Comparison of ENCODE assay signal across 14 cellular contexts in the genomic region with DNA sequence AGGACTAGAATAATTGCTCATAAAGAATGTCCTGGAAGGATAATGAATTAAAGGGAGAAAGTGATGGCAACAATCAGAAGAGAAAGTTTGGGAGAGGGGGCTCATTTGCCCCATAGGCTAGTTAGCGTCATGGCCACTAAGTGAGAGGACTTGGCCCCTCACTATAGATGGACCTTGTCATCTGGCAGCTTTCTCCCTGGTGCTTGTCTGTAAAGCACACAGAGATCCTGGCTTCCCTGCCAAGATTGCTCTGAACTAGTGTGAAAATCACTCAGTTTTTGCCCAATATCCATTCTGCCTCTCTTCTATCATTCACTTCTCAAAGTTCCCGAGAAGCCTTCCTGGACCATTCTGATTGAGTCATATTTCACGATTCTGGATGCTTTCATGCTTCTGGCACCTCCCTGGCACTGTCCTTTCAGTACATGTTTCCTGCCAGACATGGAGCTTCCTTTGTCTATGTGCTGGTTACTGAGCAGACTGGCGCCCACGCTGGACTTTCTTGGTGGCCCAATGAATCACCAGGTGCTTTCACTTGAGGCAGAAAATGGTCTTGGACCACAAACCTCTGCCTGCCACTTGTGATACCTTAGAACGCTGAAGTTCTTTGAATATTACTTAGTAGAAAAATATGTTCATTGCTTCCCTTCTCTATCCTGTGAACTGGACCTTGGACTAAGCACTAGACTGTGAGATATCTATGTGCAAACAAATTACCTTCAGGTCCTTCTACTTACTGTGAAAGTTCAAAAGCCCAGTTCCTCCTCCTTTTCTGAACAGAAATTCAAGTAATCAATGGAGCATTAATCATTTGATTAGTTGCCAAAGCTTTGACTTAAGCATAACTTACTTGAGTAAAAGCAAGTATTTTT.
DNase-seq lines count a peak whose midpoint lies in the region; ATAC-seq and TF ChIP-seq lines count a peak whose summit lies in the region.
"Had no signal": no experiment of that assay in that cellular context is flagged by ENCODE, and none has a peak within 500 bp of the region (broad histone marks: within the 10 kb centered on the region; RNA-seq: fewer than 3 reads in every experiment).

No MANE protein-coding gene starts in this region.

- no peak overlapping the region for H3K4me3 Mint-ChIP-seq in activated CD4-positive, alpha-beta T cell treated with anti-CD3 and anti-CD28 coated beads for 36 hours
- H3K4me3 Mint-ChIP-seq in T-helper 17 cell (no peak overlapping the region), endodermal cell (no peak overlapping the region)
- H3K4me3 Mint-ChIP-seq: mesothelial cell of epicardium had no signal

- H3K27me3 Mint-ChIP-seq in activated CD4-positive, alpha-beta T cell treated with anti-CD3 and anti-CD28 coated beads for 36 hours = no peaks in the 10 kb centered on the region
- peaks cover 12% of the 10 kb centered on the region for H3K27me3 Mint-ChIP-seq in T-helper 17 cell
- H3K27me3 Mint-ChIP-seq in endodermal cell (ENCODE audit: insufficient read depth) = no peaks in the 10 kb centered on the region

- TF ChIP-seq CTCF in fibroblast of mammary gland (conservative IDR thresholded peaks at IDR 0.05; ENCODE audit: control insufficient read depth, insufficient read depth, low read depth, low read length) = no peak
- TF ChIP-seq CTCF in endodermal cell (conservative IDR thresholded peaks at IDR 0.05) = no peak

- no peak overlapping the region for H3K4me3 ChIP-seq in fibroblast of mammary gland (ENCODE audit: control insufficient read depth, low read depth, low read length)
- H3K4me3 ChIP-seq in endodermal cell (ENCODE audit: low read length) = no peak overlapping the region

- H3K9ac ChIP-seq in endodermal cell (ENCODE audit: extremely low read depth, low read length, poor library complexity, severe bottlenecking) = no peak overlapping the region

- POLR2A ChIA-PET in activated CD4-positive, alpha-beta T cell treated with anti-CD3 and anti-CD28 coated beads for 36 hours (lab: Charles Lee) = no interaction called here

- no peaks in the 10 kb centered on the region for H3K36me3 ChIP-seq in endodermal cell (ENCODE audit: control insufficient read depth, insufficient read depth, low read length)

- no peak overlapping the region for H3K27ac ChIP-seq in endodermal cell (ENCODE audit: low read depth, low read length)
- H3K27ac ChIP-seq: epithelial cell of prostate had no signal

- peaks cover 7% of the 10 kb centered on the region for H3K4me1 ChIP-seq in endodermal cell (ENCODE audit: control insufficient read depth, insufficient read depth, low read length)

- peak; percentile 78 for ATAC-seq in activated CD4-positive, alpha-beta T cell treated with anti-CD3 and anti-CD28 coated beads for 36 hours
- ATAC-seq in T-helper 17 cell = peak; percentile 32

- no peaks in the 10 kb centered on the region for H3K9me3 ChIP-seq in T-helper 17 cell (ENCODE audit: control insufficient read depth, low read length, poor library complexity, severe bottlenecking)
- no peaks in the 10 kb centered on the region for H3K9me3 ChIP-seq in endodermal cell (ENCODE audit: control insufficient read depth, low read length)

- H3K27ac Mint-ChIP-seq in activated CD4-positive, alpha-beta T cell treated with anti-CD3 and anti-CD28 coated beads for 36 hours = peak overlapping the region; percentile 10
- no peak overlapping the region for H3K27ac Mint-ChIP-seq in T-helper 17 cell
- H3K27ac Mint-ChIP-seq in endodermal cell = no peak overlapping the region
- H3K27ac Mint-ChIP-seq: mesothelial cell of epicardium had no signal

- H3K4me1 Mint-ChIP-seq in activated CD4-positive, alpha-beta T cell treated with anti-CD3 and anti-CD28 coated beads for 36 hours = peaks cover 74% of the 10 kb centered on the region
- H3K4me1 Mint-ChIP-seq in T-helper 17 cell (peaks cover 27% of the 10 kb centered on the region), endodermal cell (peaks cover 25% of the 10 kb centered on the region)
- H3K4me1 Mint-ChIP-seq: mesothelial cell of epicardium had no signal

- no peaks in the 10 kb centered on the region for H3K36me3 Mint-ChIP-seq in activated CD4-positive, alpha-beta T cell treated with anti-CD3 and anti-CD28 coated beads for 36 hours (ENCODE audit: low read depth)
- H3K36me3 Mint-ChIP-seq in T-helper 17 cell (ENCODE audit: low read depth) (peaks cover 2% of the 10 kb centered on the region), endodermal cell (ENCODE audit: low read depth) (no peaks in the 10 kb centered on the region)
- H3K36me3 Mint-ChIP-seq: mesothelial cell of epicardium had no signal

- CTCF ChIA-PET in activated CD4-positive, alpha-beta T cell treated with anti-CD3 and anti-CD28 coated beads for 36 hours (lab: Charles Lee) = interaction anchor here (1.0 to 2.5 kb wide), 2 partner anchors 12 to 175 kb away, joined by 3 to 12 read pairs; no protein-coding TSS in a partner anchor

- intact Hi-C loops in activated CD4-positive, alpha-beta T cell treated with anti-CD3 and anti-CD28 coated beads for 36 hours (cut with DNase I, micrococcal nuclease) = loop anchor here (1.0 to 10.0 kb wide), 4 partner anchors 23 to 371 kb away; no protein-coding TSS in a partner anchor

- no peaks in the 10 kb centered on the region for H3K9me3 Mint-ChIP-seq in activated CD4-positive, alpha-beta T cell treated with anti-CD3 and anti-CD28 coated beads for 36 hours (ENCODE audit: low read depth)
- H3K9me3 Mint-ChIP-seq in endodermal cell = no peaks in the 10 kb centered on the region
- H3K9me3 Mint-ChIP-seq: mesothelial cell of epicardium had no signal

- peak; percentile 81 for DNase-seq in activated CD4-positive, alpha-beta T cell treated with anti-CD3 and anti-CD28 coated beads for 36 hours
- DNase-seq in activated CD4-positive, alpha-beta T cell treated with anti-CD3 and anti-CD28 coated beads, Interleukin-2, amount 50 U/mL, for 4 hours = no peak
- DNase-seq in T-helper 17 cell (no peak), fibroblast of mammary gland (ENCODE audit: low read depth) (peak; percentile 18), MV-4-11 (lab: John Stamatoyannopoulos, UW) (no peak), endodermal cell (no peak), NCI-H2107 (lab: John Stamatoyannopoulos, UW) (no peak)
- DNase-seq in stimulated activated CD8-positive, alpha-beta memory T cell treated with anti-CD3 and anti-CD28 coated beads, Interleukin-4, amount 100 ng/mL, for 24 hours (ENCODE audit: low read depth) = peak; percentile 34
- DNase-seq: 8988T, Calu3, hypothalamus, NCI-H1105 had no signal

- no peaks in the 10 kb centered on the region for H3K27me3 ChIP-seq in endodermal cell (ENCODE audit: control insufficient read depth, insufficient read depth, low read length, poor library complexity, severe bottlenecking)

- WGBS in endodermal cell (ENCODE audit: insufficient coverage in 1 of 2, insufficient read length in 1 of 2), 2 experiments = 93% methylated on average over 5 to 6 of the region's 6 CpGs

Comparison
In these comparisons a context has a peak if more than half of its experiments do, and no peak if none do; other contexts are left out.
1. DNase-seq: peak in activated CD4-positive, alpha-beta T cell treated with anti-CD3 and anti-CD28 coated beads for 36 hours (single experiment), fibroblast of mammary gland (single experiment) and stimulated activated CD8-positive, alpha-beta memory T cell treated with anti-CD3 and anti-CD28 coated beads, Interleukin-4, amount 100 ng/mL, for 24 hours (single experiment); none in activated CD4-positive, alpha-beta T cell treated with anti-CD3 and anti-CD28 coated beads, Interleukin-2, amount 50 U/mL, for 4 hours (0 of 2), T-helper 17 cell (0 of 3), MV-4-11 (single experiment), endodermal cell (single experiment) and NCI-H2107 (single experiment).